14 cellular contexts compared by ENCODE assay signal in the genomic region with DNA sequence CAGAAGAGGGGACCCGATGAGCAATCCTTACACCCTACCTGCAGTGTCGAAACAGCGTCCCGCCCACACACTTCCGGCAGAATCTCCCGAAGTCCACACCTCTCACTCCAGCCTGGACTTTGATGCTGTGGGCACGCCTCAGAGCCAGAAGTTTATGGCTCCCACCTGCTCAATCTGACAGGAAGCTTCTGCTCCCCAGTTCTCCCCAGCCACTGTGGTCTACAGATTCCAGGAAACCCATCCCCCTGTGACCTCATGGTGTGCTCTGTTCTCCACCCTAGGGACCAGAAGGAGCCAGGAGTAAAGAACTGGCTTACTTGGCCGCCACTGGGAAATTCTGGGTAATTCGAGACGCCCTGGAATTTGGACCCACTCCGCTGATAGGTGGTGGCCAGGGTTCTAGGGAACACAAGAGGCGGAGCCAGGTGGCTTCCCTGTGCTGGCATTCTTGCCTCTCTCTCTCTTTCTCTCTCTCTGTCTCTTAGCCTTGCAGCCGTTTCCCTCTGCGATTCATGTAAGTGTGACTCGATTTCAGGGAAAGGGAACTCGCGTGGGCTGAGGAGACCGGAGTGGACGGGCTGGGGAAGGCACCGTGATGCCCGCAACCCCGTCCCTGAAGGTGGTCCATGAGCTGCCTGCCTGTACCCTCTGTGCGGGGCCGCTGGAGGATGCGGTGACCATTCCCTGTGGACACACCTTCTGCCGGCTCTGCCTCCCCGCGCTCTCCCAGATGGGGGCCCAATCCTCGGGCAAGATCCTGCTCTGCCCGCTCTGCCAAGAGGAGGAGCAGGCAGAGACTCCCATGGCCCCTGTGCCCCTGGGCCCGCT. TPM values are rescaled to one million over a fixed set of nuclear protein-coding genes. Genes with fewer than 3 reads are reported as not detected.
DNase-seq lines count a peak whose midpoint lies in the region; ATAC-seq and TF ChIP-seq lines count a peak whose summit lies in the region.
"Had no signal": no experiment of that assay in that cellular context is flagged by ENCODE, and none has a peak within 500 bp of the region (broad histone marks: within the 10 kb centered on the region; RNA-seq: fewer than 3 reads in every experiment).

A gene (plus strand): TSS at position 457 of the 828 bp plus-strand sequence. CDS start 139 bp downstream, at position 596.

- no peak within 1 kb of the TSS for H3K27ac Mint-ChIP-seq in activated T-cell treated with anti-CD3 and anti-CD28 coated beads, Interleukin-2, amount 50 U/mL, for 72 hours
- H3K27ac Mint-ChIP-seq: B cell had no signal

- H2AFZ ChIP-seq in Loucy (ENCODE audit: low read length), result no peak within 1 kb of the TSS

- H3K4me1 ChIP-seq in Loucy (ENCODE audit: insufficient read depth, low read length, poor library complexity, severe bottlenecking), result peaks cover 46% of the 10 kb centered on the region

- no peaks in the 10 kb centered on the region for H3K9me3 Mint-ChIP-seq in activated T-cell treated with anti-CD3 and anti-CD28 coated beads, Interleukin-2, amount 50 U/mL, for 72 hours

- H3K36me3 ChIP-seq in Loucy (ENCODE audit: insufficient read depth, low read length) (no peaks in the 10 kb centered on the region), H7 (replicated peaks; ENCODE audit: control insufficient read depth, insufficient read depth, low read length) (no peaks in the 10 kb centered on the region)
- H3K36me3 ChIP-seq: cardiac muscle cell had no signal

- peaks cover 42% of the 10 kb centered on the region for H3K27me3 Mint-ChIP-seq in activated T-cell treated with anti-CD3 and anti-CD28 coated beads, Interleukin-2, amount 50 U/mL, for 72 hours (ENCODE audit: low read depth)

- ATAC-seq in activated T-cell treated with anti-CD3 and anti-CD28 coated beads, Interleukin-2, amount 50 U/mL, for 72 hours (replicated peaks in 1 of 2), result peak; percentile 67 to 70
- ATAC-seq in GM21737 (IDR thresholded peaks at IDR 0.05; ENCODE audit: unreplicated experiment) (no peak), sciatic nerve (no peak), HG02970 (IDR thresholded peaks at IDR 0.05; ENCODE audit: low FRiP score, unreplicated experiment) (no peak)

- H3K4me1 Mint-ChIP-seq in activated T-cell treated with anti-CD3 and anti-CD28 coated beads, Interleukin-2, amount 50 U/mL, for 72 hours (ENCODE audit: low read depth), result peaks cover 62% of the 10 kb centered on the region
- H3K4me1 Mint-ChIP-seq: B cell had no signal

- H4K20me1 ChIP-seq in Loucy (ENCODE audit: insufficient read depth, low read length, poor library complexity, severe bottlenecking), result no peaks in the 10 kb centered on the region

- TF ChIP-seq CTCF in 22Rv1 (IDR thresholded peaks at IDR 0.05), result no peak
- no peak for TF ChIP-seq CTCF in Loucy (conservative IDR thresholded peaks at IDR 0.05; ENCODE audit: low read length)

- peak within 1 kb of the TSS; percentile 52 to 69 for H3K4me3 Mint-ChIP-seq in activated T-cell treated with anti-CD3 and anti-CD28 coated beads, Interleukin-2, amount 50 U/mL, for 72 hours
- H3K4me3 Mint-ChIP-seq: B cell had no signal

- H3K4me2 ChIP-seq in Loucy (ENCODE audit: low read depth, low read length, poor library complexity, severe bottlenecking), result peak within 1 kb of the TSS; percentile 47

- H3F3A ChIP-seq in Loucy (ENCODE audit: low read depth), result peaks cover 3% of the 10 kb centered on the region; the same call in 1 of the 2 replicates

- no peaks in the 10 kb centered on the region for H3K36me3 Mint-ChIP-seq in activated T-cell treated with anti-CD3 and anti-CD28 coated beads, Interleukin-2, amount 50 U/mL, for 72 hours (ENCODE audit: insufficient read depth in 2 of 2)

- no peaks in the 10 kb centered on the region for H3K79me2 ChIP-seq in Loucy (ENCODE audit: insufficient read depth, low read length)

- peak within 1 kb of the TSS; percentile 36 for H3K27ac ChIP-seq in 22Rv1
- H3K27ac ChIP-seq: cardiac muscle cell had no signal

- peak within 1 kb of the TSS; percentile 42 for H3K9ac ChIP-seq in Loucy (ENCODE audit: low read depth, low read length, poor library complexity, severe bottlenecking)

- peak; percentile 77 to 78 for DNase-seq in activated T-cell treated with anti-CD3 and anti-CD28 coated beads, Interleukin-2, amount 50 U/mL, for 72 hours
- DNase-seq in mucosa of gallbladder (ENCODE audit: low spot score) (peak; percentile 82), sciatic nerve (ENCODE audit: low spot score) (no peak), H7 (no peak)
- DNase-seq: hippocampal formation, NCI-H1048, SW 1271 had no signal

- no peaks in the 10 kb centered on the region for H3K9me2 ChIP-seq in Loucy (replicated peaks; ENCODE audit: low read depth, low read length)

- no peaks in the 10 kb centered on the region for H3K27me3 ChIP-seq in Loucy (ENCODE audit: insufficient read depth, low read length, poor library complexity, severe bottlenecking)
- peaks cover 4% of the 10 kb centered on the region for H3K27me3 ChIP-seq in H7 (ENCODE audit: control insufficient read depth, insufficient read depth, low read length)

- intact Hi-C loops in sciatic nerve (cut with DNase I), result no loop called here

- H3K4me3 ChIP-seq in Loucy (ENCODE audit: low read length, poor library complexity, severe bottlenecking), result no peak within 1 kb of the TSS
- H3K4me3 ChIP-seq in H7 (ENCODE audit: insufficient read depth, low read depth, low read length), result no peak within 1 kb of the TSS
- H3K4me3 ChIP-seq: cardiac muscle cell had no signal

- no peaks in the 10 kb centered on the region for H3K9me3 ChIP-seq in Loucy (ENCODE audit: insufficient read depth, low read depth, low read length)

RNA-seq across cellular contexts. Expression of the gene that starts here (rescaled TPM):
- under 1 TPM; 0.84 to 0.95 TPM for total RNA-seq in activated T-cell treated with anti-CD3 and anti-CD28 coated beads, Interleukin-2, amount 50 U/mL, for 72 hours
- total RNA-seq in mucosa of gallbladder (19.6 TPM), sciatic nerve (not detected)
- total RNA-seq in H7 (2014; rRNA removed; shearing (Covaris generic)), result 0.55 TPM in 1 of 2 replicates, not detected in the other
- total RNA-seq: B cell, cardiac muscle cell, temporal lobe had no signal

Comparison
In these comparisons a context has a peak if more than half of its experiments do, and no peak if none do; other contexts are left out.
1. RNA of the gene that starts here (total RNA-seq): 19.6 TPM in mucosa of gallbladder (single experiment); 0.84 to 0.95 TPM in activated T-cell treated with anti-CD3 and anti-CD28 coated beads, Interleukin-2, amount 50 U/mL, for 72 hours, not detected in sciatic nerve (single experiment) and 0.55 TPM in H7; every median in the first group is over 10 times any median in the second.
2. Peak in DNase-seq and ATAC-seq in activated T-cell treated with anti-CD3 and anti-CD28 coated beads, Interleukin-2, amount 50 U/mL, for 72 hours; RNA of the gene not detected or under 1 TPM.